In the genomic region with DNA sequence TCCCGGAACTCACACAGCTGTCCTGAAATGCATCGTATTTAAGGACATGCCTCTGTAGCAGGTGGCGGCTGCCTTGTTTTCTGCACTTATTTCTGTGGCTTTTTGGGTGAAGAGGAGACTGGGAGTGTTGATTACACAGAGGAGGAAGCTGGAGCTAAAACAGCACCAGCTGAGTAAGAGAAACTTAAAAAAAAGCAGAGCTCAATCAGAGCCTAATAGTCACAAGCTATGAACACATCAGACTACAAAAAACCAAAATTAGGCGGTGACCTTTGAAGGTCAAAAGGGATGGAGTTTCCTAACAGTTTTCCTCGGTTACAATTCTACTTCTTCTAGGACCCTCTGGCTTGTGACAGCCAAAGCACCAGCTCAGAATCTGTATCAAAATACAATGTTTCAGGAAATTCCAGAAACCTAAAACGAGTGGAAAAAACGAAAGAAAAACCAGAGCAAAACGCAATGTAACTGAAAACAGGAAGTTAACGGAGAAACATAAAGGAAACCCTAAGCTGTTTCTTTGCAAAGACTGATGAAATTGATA, we compare ENCODE assay signal across 1 cellular context.
TF ChIP-seq lines count a peak whose summit lies in the region.

No MANE protein-coding gene starts in this region.

TF ChIP-seq in GM12878, 131 proteins besides CTCF, POLR2A, EP300 and RAD21:
- peak; percentile 47; the same call in 1 of the 2 replicates for TF ChIP-seq NR2C1 (IDR thresholded peaks at IDR 0.05)
- 0 out of 2 replicates have a peak, but pooled peaks have one; percentile 30 for TF ChIP-seq GATAD2B (conservative IDR thresholded peaks at IDR 0.05; ENCODE audit: low read depth)
- TF ChIP-seq NR2F1 (conservative IDR thresholded peaks at IDR 0.05), result peak; percentile 87
- TF ChIP-seq, protein P1, sequence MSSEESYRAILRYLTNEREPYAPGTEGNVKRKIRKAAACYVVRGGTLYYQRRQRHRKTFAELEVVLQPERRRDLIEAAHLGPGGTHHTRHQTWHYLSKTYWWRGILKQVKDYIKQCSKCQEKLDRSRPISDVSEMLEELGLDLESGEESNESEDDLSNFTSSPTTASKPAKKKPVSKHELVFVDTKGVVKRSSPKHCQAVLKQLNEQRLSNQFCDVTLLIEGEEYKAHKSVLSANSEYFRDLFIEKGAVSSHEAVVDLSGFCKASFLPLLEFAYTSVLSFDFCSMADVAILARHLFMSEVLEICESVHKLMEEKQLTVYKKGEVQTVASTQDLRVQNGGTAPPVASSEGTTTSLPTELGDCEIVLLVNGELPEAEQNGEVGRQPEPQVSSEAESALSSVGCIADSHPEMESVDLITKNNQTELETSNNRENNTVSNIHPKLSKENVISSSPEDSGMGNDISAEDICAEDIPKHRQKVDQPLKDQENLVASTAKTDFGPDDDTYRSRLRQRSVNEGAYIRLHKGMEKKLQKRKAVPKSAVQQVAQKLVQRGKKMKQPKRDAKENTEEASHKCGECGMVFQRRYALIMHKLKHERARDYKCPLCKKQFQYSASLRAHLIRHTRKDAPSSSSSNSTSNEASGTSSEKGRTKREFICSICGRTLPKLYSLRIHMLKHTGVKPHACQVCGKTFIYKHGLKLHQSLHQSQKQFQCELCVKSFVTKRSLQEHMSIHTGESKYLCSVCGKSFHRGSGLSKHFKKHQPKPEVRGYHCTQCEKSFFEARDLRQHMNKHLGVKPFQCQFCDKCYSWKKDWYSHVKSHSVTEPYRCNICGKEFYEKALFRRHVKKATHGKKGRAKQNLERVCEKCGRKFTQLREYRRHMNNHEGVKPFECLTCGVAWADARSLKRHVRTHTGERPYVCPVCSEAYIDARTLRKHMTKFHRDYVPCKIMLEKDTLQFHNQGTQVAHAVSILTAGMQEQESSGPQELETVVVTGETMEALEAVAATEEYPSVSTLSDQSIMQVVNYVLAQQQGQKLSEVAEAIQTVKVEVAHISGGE (CRISPR knock-in tag; IDR thresholded peaks at IDR 0.05), result no peak
- 0 out of 2 replicates have a peak, but pooled peaks have one; percentile 36 for TF ChIP-seq ZNF217 (IDR thresholded peaks at IDR 0.05)
- TF ChIP-seq ESRRA (IDR thresholded peaks at IDR 0.05; ENCODE audit: low read length), result peak; percentile 87
- TF ChIP-seq, protein P2, sequence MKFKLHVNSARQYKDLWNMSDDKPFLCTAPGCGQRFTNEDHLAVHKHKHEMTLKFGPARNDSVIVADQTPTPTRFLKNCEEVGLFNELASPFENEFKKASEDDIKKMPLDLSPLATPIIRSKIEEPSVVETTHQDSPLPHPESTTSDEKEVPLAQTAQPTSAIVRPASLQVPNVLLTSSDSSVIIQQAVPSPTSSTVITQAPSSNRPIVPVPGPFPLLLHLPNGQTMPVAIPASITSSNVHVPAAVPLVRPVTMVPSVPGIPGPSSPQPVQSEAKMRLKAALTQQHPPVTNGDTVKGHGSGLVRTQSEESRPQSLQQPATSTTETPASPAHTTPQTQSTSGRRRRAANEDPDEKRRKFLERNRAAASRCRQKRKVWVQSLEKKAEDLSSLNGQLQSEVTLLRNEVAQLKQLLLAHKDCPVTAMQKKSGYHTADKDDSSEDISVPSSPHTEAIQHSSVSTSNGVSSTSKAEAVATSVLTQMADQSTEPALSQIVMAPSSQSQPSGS (IDR thresholded peaks at IDR 0.05; ENCODE audit: low read length), result peak; percentile 45; the same call in 1 of the 2 replicates
- 0 out of 2 replicates have a peak, but pooled peaks have one; percentile 13 for TF ChIP-seq RUNX3 (IDR thresholded peaks at IDR 0.05; ENCODE audit: low read length)
- TF ChIP-seq IKZF2 (IDR thresholded peaks at IDR 0.05), result peak; percentile 61 to 74
- 0 out of 2 replicates have a peak, but pooled peaks have one; percentile 26 for TF ChIP-seq STAT3 (IDR thresholded peaks at IDR 0.05; ENCODE audit: low read depth, low read length)
- peak; percentile 65 for TF ChIP-seq IKZF1 (conservative IDR thresholded peaks at IDR 0.05)
- TF ChIP-seq BACH1 (IDR thresholded peaks at IDR 0.05; ENCODE audit: borderline replicate concordance), result no peak
- no peak for TF ChIP-seq TARDBP (IDR thresholded peaks at IDR 0.05; ENCODE audit: borderline replicate concordance)
- TF ChIP-seq, protein P3, sequence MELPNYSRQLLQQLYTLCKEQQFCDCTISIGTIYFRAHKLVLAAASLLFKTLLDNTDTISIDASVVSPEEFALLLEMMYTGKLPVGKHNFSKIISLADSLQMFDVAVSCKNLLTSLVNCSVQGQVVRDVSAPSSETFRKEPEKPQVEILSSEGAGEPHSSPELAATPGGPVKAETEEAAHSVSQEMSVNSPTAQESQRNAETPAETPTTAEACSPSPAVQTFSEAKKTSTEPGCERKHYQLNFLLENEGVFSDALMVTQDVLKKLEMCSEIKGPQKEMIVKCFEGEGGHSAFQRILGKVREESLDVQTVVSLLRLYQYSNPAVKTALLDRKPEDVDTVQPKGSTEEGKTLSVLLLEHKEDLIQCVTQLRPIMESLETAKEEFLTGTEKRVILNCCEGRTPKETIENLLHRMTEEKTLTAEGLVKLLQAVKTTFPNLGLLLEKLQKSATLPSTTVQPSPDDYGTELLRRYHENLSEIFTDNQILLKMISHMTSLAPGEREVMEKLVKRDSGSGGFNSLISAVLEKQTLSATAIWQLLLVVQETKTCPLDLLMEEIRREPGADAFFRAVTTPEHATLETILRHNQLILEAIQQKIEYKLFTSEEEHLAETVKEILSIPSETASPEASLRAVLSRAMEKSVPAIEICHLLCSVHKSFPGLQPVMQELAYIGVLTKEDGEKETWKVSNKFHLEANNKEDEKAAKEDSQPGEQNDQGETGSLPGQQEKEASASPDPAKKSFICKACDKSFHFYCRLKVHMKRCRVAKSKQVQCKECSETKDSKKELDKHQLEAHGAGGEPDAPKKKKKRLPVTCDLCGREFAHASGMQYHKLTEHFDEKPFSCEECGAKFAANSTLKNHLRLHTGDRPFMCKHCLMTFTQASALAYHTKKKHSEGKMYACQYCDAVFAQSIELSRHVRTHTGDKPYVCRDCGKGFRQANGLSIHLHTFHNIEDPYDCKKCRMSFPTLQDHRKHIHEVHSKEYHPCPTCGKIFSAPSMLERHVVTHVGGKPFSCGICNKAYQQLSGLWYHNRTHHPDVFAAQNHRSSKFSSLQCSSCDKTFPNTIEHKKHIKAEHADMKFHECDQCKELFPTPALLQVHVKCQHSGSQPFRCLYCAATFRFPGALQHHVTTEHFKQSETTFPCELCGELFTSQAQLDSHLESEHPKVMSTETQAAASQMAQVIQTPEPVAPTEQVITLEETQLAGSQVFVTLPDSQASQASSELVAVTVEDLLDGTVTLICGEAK (IDR thresholded peaks at IDR 0.05; ENCODE audit: borderline replicate concordance), result 0 out of 2 replicates have a peak, but pooled peaks have one; percentile 21
- 0 out of 2 replicates have a peak, but pooled peaks have one; percentile 57 for TF ChIP-seq WRNIP1 (IDR thresholded peaks at IDR 0.05; ENCODE audit: borderline replicate concordance, low read depth, low read length)
- TF ChIP-seq DPF2 (IDR thresholded peaks at IDR 0.05), result 0 out of 2 replicates have a peak, but pooled peaks have one; percentile 11
- 0 out of 2 replicates have a peak, but pooled peaks have one; percentile 21 for TF ChIP-seq TAF1 (IDR thresholded peaks at IDR 0.05; ENCODE audit: borderline replicate concordance, low read depth, low read length)
- TF ChIP-seq MTA2 (IDR thresholded peaks at IDR 0.05; ENCODE audit: low read depth), result peak; percentile 16; the same call in 1 of the 2 replicates
- TF ChIP-seq BCL11A (IDR thresholded peaks at IDR 0.05; ENCODE audit: low read depth, low read length), result no peak
- TF ChIP-seq POLR2AphosphoS5 (IDR thresholded peaks at IDR 0.05; ENCODE audit: low read length), result no peak
